20 cellular contexts compared by ENCODE assay signal in genomic region chr22:20052309-20053250, GRCh38. TPM values are rescaled to one million over a fixed set of nuclear protein-coding genes. Genes with fewer than 3 reads are reported as not detected.
DNase-seq lines count a peak whose midpoint lies in the region; ATAC-seq and TF ChIP-seq lines count a peak whose summit lies in the region.
"Had no signal": no experiment of that assay in that cellular context is flagged by ENCODE, and none has a peak within 500 bp of the region (broad histone marks: within the 10 kb centered on the region; RNA-seq: fewer than 3 reads in every experiment).

No MANE protein-coding gene starts in this region.

- no peak for TF ChIP-seq RAD21 in Ishikawa (IDR thresholded peaks at IDR 0.05; ENCODE audit: low read depth)

- H3K27ac Mint-ChIP-seq in activated CD8-positive, alpha-beta T cell treated with anti-CD3 and anti-CD28 coated beads, Interleukin-2, amount 10 ng/mL, durations not matched to agents 7 days and 5 days, result no peak overlapping the region
- H3K27ac Mint-ChIP-seq: neural progenitor cell had no signal

- no peak overlapping the region for H2BK5ac ChIP-seq in trophoblast cell (ENCODE audit: low read depth, low read length, poor library complexity)

- H3K27me3 Mint-ChIP-seq in activated CD8-positive, alpha-beta T cell treated with anti-CD3 and anti-CD28 coated beads, Interleukin-2, amount 10 ng/mL, durations not matched to agents 7 days and 5 days (ENCODE audit: low read depth), result no peaks in the 10 kb centered on the region

- H3K79me2 ChIP-seq in trophoblast cell (ENCODE audit: control insufficient read depth, insufficient read depth, low read length, poor library complexity), result no peaks in the 10 kb centered on the region

- POLR2A ChIA-PET in activated CD8-positive, alpha-beta T cell treated with anti-CD3 and anti-CD28 coated beads, Interleukin-2, amount 10 ng/mL, durations not matched to agents 7 days and 5 days (lab: Charles Lee), result no interaction called here

- H3K4me1 ChIP-seq in BLaER1, result peaks cover 58% of the 10 kb centered on the region
- no peaks in the 10 kb centered on the region for H3K4me1 ChIP-seq in trophoblast cell (ENCODE audit: control insufficient read depth in 1 of 2, insufficient read depth in 2 of 2, low read length in 2 of 2)
- no peaks in the 10 kb centered on the region for H3K4me1 ChIP-seq in ascending aorta
- H3K4me1 ChIP-seq: body of pancreas, neural progenitor cell, tibial artery had no signal

- no peak overlapping the region for H3K4ac ChIP-seq in trophoblast cell (ENCODE audit: low read depth, low read length)

- no peaks in the 10 kb centered on the region for H4K20me1 ChIP-seq in BLaER1

- H3K36me3 Mint-ChIP-seq in activated CD8-positive, alpha-beta T cell treated with anti-CD3 and anti-CD28 coated beads, Interleukin-2, amount 10 ng/mL, durations not matched to agents 7 days and 5 days (ENCODE audit: low read depth), result peaks cover 31% of the 10 kb centered on the region

- CTCF ChIA-PET in activated CD8-positive, alpha-beta T cell treated with anti-CD3 and anti-CD28 coated beads, Interleukin-2, amount 10 ng/mL, durations not matched to agents 7 days and 5 days (lab: Charles Lee), result no interaction called here

- TF ChIP-seq CTCF in ascending aorta (IDR thresholded peaks at IDR 0.05), result no peak

- no peak overlapping the region for H3K18ac ChIP-seq in trophoblast cell (ENCODE audit: low read length)

- no peak overlapping the region for H4K12ac ChIP-seq in trophoblast cell (ENCODE audit: low read depth, low read length)

- H3K27ac ChIP-seq in BLaER1, result peak overlapping the region; percentile 90
- H3K27ac ChIP-seq in trophoblast cell (ENCODE audit: low read depth, low read length), result no peak overlapping the region
- no peak overlapping the region for H3K27ac ChIP-seq in ascending aorta
- H3K27ac ChIP-seq: body of pancreas, neural progenitor cell, tibial artery had no signal

- H2BK12ac ChIP-seq in trophoblast cell (ENCODE audit: low read length), result no peak overlapping the region

- DNase-seq in left ventricle myocardium superior, result no peak
- DNase-seq in trophoblast cell, result no peak
- no peak for DNase-seq in stimulated activated naive CD4-positive, alpha-beta T cell (lab: John Stamatoyannopoulos, UW)
- DNase-seq in activated CD8-positive, alpha-beta T cell treated with anti-CD3 and anti-CD28 coated beads, Interleukin-2, amount 10 ng/mL, durations not matched to agents 7 days and 5 days, result no peak
- no peak for DNase-seq in ascending aorta (ENCODE audit: low spot score in 2 of 2)
- no peak for DNase-seq in stimulated activated CD8-positive, alpha-beta memory T cell treated with anti-CD3 and anti-CD28 coated beads, Interleukin-4, amount 100 ng/mL, for 48 hours
- DNase-seq: activated CD4-positive, alpha-beta T cell treated with anti-CD3 and anti-CD28 coated beads for 4 hours; activated T-cell treated with anti-CD3 and anti-CD28 coated beads, Interleukin-2, amount 50 U/mL, for 48 hours; body of pancreas; cerebellar nuclear complex; COR-L47; glutamatergic neuron; NCI-H146; stimulated activated CD4-positive, alpha-beta T cell treated with anti-CD3 and anti-CD28 coated beads, Interleukin-15, amount 100 ng/mL, for 24 hours; T-helper 2 cell; tibial artery had no signal

- no peak overlapping the region for H3K14ac ChIP-seq in trophoblast cell (ENCODE audit: low read length)

- no peak overlapping the region for H4K91ac ChIP-seq in trophoblast cell (ENCODE audit: low read depth, low read length)

- H3K9me3 ChIP-seq in BLaER1 (peaks cover 16% of the 10 kb centered on the region), trophoblast cell (ENCODE audit: insufficient read depth, low read depth, low read length) (no peaks in the 10 kb centered on the region), ascending aorta (no peaks in the 10 kb centered on the region)
- H3K9me3 ChIP-seq: body of pancreas, tibial artery had no signal

- no peak for TF ChIP-seq EP300 in Ishikawa (IDR thresholded peaks at IDR 0.05; ENCODE audit: borderline replicate concordance)

- no peak overlapping the region for H4K8ac ChIP-seq in trophoblast cell (ENCODE audit: low read depth, low read length)

- 0 out of 2 replicates have a peak overlapping the region, but pooled peaks have one; percentile 45 for H3K4me3 ChIP-seq in BLaER1
- peak overlapping the region; percentile 7 for H3K4me3 ChIP-seq in trophoblast cell (ENCODE audit: low read depth, low read length)
- no peak overlapping the region for H3K4me3 ChIP-seq in ascending aorta
- H3K4me3 ChIP-seq: body of pancreas, neural progenitor cell, tibial artery had no signal

- WGBS in trophoblast cell (ENCODE audit: extremely low coverage, insufficient coverage, insufficient read length), result no CpG with 5 or more reads among the region's 25 CpGs

- no peak overlapping the region for H2AFZ ChIP-seq in trophoblast cell (ENCODE audit: insufficient read depth, low read length, poor library complexity)
- H2AFZ ChIP-seq: neural progenitor cell had no signal

- H3K79me1 ChIP-seq in trophoblast cell (ENCODE audit: low read length), result no peaks in the 10 kb centered on the region

- H2AK5ac ChIP-seq in trophoblast cell (ENCODE audit: low read length), result no peak overlapping the region

- H3K9ac ChIP-seq in BLaER1 (peak overlapping the region; percentile 73; the same call in 1 of the 2 replicates), trophoblast cell (ENCODE audit: low read length) (no peak overlapping the region)
- H3K9ac ChIP-seq: neural progenitor cell had no signal

- H3K4me2 ChIP-seq in BLaER1 (peak overlapping the region; percentile 97), trophoblast cell (ENCODE audit: low read length) (no peak overlapping the region)
- H3K4me2 ChIP-seq: neural progenitor cell had no signal

- H3K4me1 Mint-ChIP-seq in activated CD8-positive, alpha-beta T cell treated with anti-CD3 and anti-CD28 coated beads, Interleukin-2, amount 10 ng/mL, durations not matched to agents 7 days and 5 days (ENCODE audit: low read depth), result no peaks in the 10 kb centered on the region
- H3K4me1 Mint-ChIP-seq: neural progenitor cell had no signal

- no peak overlapping the region for H3K4me3 Mint-ChIP-seq in activated CD8-positive, alpha-beta T cell treated with anti-CD3 and anti-CD28 coated beads, Interleukin-2, amount 10 ng/mL, durations not matched to agents 7 days and 5 days
- H3K4me3 Mint-ChIP-seq: neural progenitor cell had no signal

- H3K36me3 ChIP-seq in BLaER1 (peaks cover 67% of the 10 kb centered on the region), trophoblast cell (ENCODE audit: control insufficient read depth in 1 of 2, insufficient read depth in 2 of 2, low read length in 2 of 2) (peaks cover 45 to 46% of the 10 kb centered on the region in 2 experiments), ascending aorta (peaks cover 48 to 88% of the 10 kb centered on the region in 2 donors)
- H3K36me3 ChIP-seq: neural progenitor cell had no signal

- intact Hi-C loops in left ventricle myocardium superior (cut with micrococcal nuclease), result no loop called here
- intact Hi-C loops in ascending aorta (cut with DNase I), result no loop called here

- no peak overlapping the region for H3K23ac ChIP-seq in trophoblast cell (ENCODE audit: low read length)

- no peak overlapping the region for H2BK120ac ChIP-seq in trophoblast cell (ENCODE audit: insufficient read depth, low read length, poor library complexity)

- H3K27me3 ChIP-seq in BLaER1 (no peaks in the 10 kb centered on the region), trophoblast cell (ENCODE audit: insufficient read depth, low read length) (no peaks in the 10 kb centered on the region), ascending aorta (no peaks in the 10 kb centered on the region)
- H3K27me3 ChIP-seq: body of pancreas, neural progenitor cell, tibial artery had no signal

- peak; percentile 10 for ATAC-seq in left ventricle myocardium superior
- no peak for ATAC-seq in activated CD8-positive, alpha-beta T cell treated with anti-CD3 and anti-CD28 coated beads, Interleukin-2, amount 10 ng/mL, durations not matched to agents 7 days and 5 days
- ATAC-seq: body of pancreas, HepG2 had no signal

- H3K9me3 Mint-ChIP-seq in activated CD8-positive, alpha-beta T cell treated with anti-CD3 and anti-CD28 coated beads, Interleukin-2, amount 10 ng/mL, durations not matched to agents 7 days and 5 days (ENCODE audit: insufficient read depth), result peaks cover 14% of the 10 kb centered on the region

TF ChIP-seq in Ishikawa, 13 proteins besides CTCF, POLR2A, EP300 and RAD21:
- TF ChIP-seq MAX (IDR thresholded peaks at IDR 0.05) (peak; percentile 88), USF1 (IDR thresholded peaks at IDR 0.05) (no peak)

RNA-seq across cellular contexts. Expression of gene DGCR8, which starts 27.5 kb away (rescaled TPM):
- total RNA-seq in left ventricle myocardium superior, result 17.7 TPM
- 16.9 and 17.3 TPM in 2 replicates for polyA plus RNA-seq in trophoblast cell (2013)
- 10 to 100 TPM; 52.3 to 55.2 TPM for total RNA-seq in activated CD8-positive, alpha-beta T cell treated with anti-CD3 and anti-CD28 coated beads, Interleukin-2, amount 10 ng/mL, durations not matched to agents 7 days and 5 days
- 18.0 TPM for total RNA-seq in ascending aorta

RNA-seq across cellular contexts. Expression of gene TANGO2, which starts 31.7 kb away (rescaled TPM):
- 71.5 TPM for total RNA-seq in left ventricle myocardium superior
- polyA plus RNA-seq in trophoblast cell (2013), result 13.5 and 14.9 TPM in 2 replicates
- 10 to 100 TPM; 39.1 to 43.3 TPM for total RNA-seq in activated CD8-positive, alpha-beta T cell treated with anti-CD3 and anti-CD28 coated beads, Interleukin-2, amount 10 ng/mL, durations not matched to agents 7 days and 5 days
- total RNA-seq in ascending aorta, result 26.3 TPM

RNA-seq across cellular contexts. Expression of gene ARVCF, which starts 36.0 kb away (rescaled TPM):
- total RNA-seq in left ventricle myocardium superior, result 26.8 TPM
- polyA plus RNA-seq in trophoblast cell (2013), result 5.7 and 5.9 TPM in 2 replicates
- total RNA-seq in activated CD8-positive, alpha-beta T cell treated with anti-CD3 and anti-CD28 coated beads, Interleukin-2, amount 10 ng/mL, durations not matched to agents 7 days and 5 days, result 1 to 10 TPM in 1 of 2 experiments, under 1 TPM in 1; 0.86 to 1.4 TPM
- 252 TPM for total RNA-seq in ascending aorta

Comparison
In these comparisons a context has a peak if more than half of its experiments do, and no peak if none do; other contexts are left out.
1. H3K4me3 ChIP-seq: peak in BLaER1 (single experiment) and trophoblast cell (single experiment); none in ascending aorta (0 of 2).
2. RNA of gene ARVCF, which starts 36.0 kb away (total RNA-seq): 252 TPM in ascending aorta (single experiment) and 26.8 TPM in left ventricle myocardium superior (single experiment); 0.86 to 1.4 TPM in activated CD8-positive, alpha-beta T cell treated with anti-CD3 and anti-CD28 coated beads, Interleukin-2, amount 10 ng/mL, durations not matched to agents 7 days and 5 days; every median in the first group is over 10 times any median in the second.